In genomic region chr3:128146201-128146600, GRCh38 we compare ENCODE assay signal across 1 cellular context.
A peak's percentile ranks its signal among the peaks of the same experiment; 100 is the strongest.
TF ChIP-seq lines count a peak whose summit lies in the region.

No MANE protein-coding gene starts in this region.

TF ChIP-seq in GM12878, 131 proteins besides CTCF, POLR2A, EP300 and RAD21:
- TF ChIP-seq ZNF274 (IDR thresholded peaks at IDR 0.05; ENCODE audit: insufficient read depth, insufficient read length), result no peak
- TF ChIP-seq WRNIP1 (IDR thresholded peaks at IDR 0.05; ENCODE audit: borderline replicate concordance, low read depth, low read length), result no peak
- TF ChIP-seq ZNF24 (IDR thresholded peaks at IDR 0.05), result no peak
- no peak for TF ChIP-seq MYB (IDR thresholded peaks at IDR 0.05; ENCODE audit: borderline replicate concordance, low read depth, low read length)
- peak; percentile 10 for TF ChIP-seq NR2C2 (IDR thresholded peaks at IDR 0.05; ENCODE audit: borderline replicate concordance, control insufficient read depth, insufficient read length, low read depth)
- no peak for TF ChIP-seq KLF5 (IDR thresholded peaks at IDR 0.05; ENCODE audit: partially characterized antibody)
- TF ChIP-seq, protein P1, sequence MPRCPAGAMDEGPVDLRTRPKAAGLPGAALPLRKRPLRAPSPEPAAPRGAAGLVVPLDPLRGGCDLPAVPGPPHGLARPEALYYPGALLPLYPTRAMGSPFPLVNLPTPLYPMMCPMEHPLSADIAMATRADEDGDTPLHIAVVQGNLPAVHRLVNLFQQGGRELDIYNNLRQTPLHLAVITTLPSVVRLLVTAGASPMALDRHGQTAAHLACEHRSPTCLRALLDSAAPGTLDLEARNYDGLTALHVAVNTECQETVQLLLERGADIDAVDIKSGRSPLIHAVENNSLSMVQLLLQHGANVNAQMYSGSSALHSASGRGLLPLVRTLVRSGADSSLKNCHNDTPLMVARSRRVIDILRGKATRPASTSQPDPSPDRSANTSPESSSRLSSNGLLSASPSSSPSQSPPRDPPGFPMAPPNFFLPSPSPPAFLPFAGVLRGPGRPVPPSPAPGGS (IDR thresholded peaks at IDR 0.05; ENCODE audit: borderline replicate concordance, insufficient read depth, low read depth, low read length, poor library complexity, severe bottlenecking), result peak; percentile 96
- no peak for TF ChIP-seq MLLT1 (IDR thresholded peaks at IDR 0.05)
- no peak for TF ChIP-seq NR2F1 (conservative IDR thresholded peaks at IDR 0.05)
- no peak for TF ChIP-seq ZNF622 (IDR thresholded peaks at IDR 0.05)
- TF ChIP-seq CBX3 (IDR thresholded peaks at IDR 0.05; ENCODE audit: borderline replicate concordance, low read depth), result no peak
- TF ChIP-seq, protein P2, sequence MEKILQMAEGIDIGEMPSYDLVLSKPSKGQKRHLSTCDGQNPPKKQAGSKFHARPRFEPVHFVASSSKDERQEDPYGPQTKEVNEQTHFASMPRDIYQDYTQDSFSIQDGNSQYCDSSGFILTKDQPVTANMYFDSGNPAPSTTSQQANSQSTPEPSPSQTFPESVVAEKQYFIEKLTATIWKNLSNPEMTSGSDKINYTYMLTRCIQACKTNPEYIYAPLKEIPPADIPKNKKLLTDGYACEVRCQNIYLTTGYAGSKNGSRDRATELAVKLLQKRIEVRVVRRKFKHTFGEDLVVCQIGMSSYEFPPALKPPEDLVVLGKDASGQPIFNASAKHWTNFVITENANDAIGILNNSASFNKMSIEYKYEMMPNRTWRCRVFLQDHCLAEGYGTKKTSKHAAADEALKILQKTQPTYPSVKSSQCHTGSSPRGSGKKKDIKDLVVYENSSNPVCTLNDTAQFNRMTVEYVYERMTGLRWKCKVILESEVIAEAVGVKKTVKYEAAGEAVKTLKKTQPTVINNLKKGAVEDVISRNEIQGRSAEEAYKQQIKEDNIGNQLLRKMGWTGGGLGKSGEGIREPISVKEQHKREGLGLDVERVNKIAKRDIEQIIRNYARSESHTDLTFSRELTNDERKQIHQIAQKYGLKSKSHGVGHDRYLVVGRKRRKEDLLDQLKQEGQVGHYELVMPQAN (conservative IDR thresholded peaks at IDR 0.05), result no peak
- no peak for TF ChIP-seq CEBPB (IDR thresholded peaks at IDR 0.05; ENCODE audit: borderline replicate concordance in 1 of 2, low read depth in 2 of 2, low read length in 2 of 2)
- TF ChIP-seq RFX5 (IDR thresholded peaks at IDR 0.05; ENCODE audit: low read depth, low read length), result no peak
- TF ChIP-seq GATAD2B (conservative IDR thresholded peaks at IDR 0.05; ENCODE audit: low read depth), result no peak
- no peak for TF ChIP-seq RBBP5 (conservative IDR thresholded peaks at IDR 0.05)
- TF ChIP-seq CBFB (IDR thresholded peaks at IDR 0.05; ENCODE audit: low read depth), result no peak
TF ChIP-seq in GM12878: peak in this region for 2.
